ENCODE assay signal across 21 cellular contexts in the genomic region with DNA sequence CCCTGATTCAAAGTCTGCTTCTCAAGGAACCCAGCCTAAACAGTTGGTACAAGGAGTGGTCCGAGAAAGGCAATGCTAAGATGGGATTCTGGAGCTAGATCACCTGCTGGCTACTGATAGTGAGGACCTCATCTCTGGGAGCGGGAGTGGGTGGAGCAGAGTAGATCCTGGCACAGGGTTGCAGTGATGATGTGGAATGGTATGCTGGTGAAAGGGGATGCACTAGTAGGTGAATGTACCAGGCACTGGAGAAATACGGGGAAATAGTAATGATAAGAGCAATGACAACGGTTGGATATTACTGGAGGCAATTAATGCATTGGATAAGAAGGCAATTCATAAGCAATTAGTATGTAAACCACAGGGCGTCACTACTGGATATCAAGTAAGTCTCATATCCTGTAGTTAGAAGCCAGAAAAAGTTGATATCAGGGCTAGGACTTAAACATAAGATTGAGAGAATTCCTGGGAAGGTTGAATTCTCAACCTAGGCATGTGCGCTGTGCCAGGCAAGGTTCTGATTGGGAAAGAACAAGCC.
DNase-seq lines count a peak whose midpoint lies in the region; ATAC-seq, FAIRE-seq and TF ChIP-seq lines count a peak whose summit lies in the region.
"Had no signal": no experiment of that assay in that cellular context is flagged by ENCODE, and none has a peak within 500 bp of the region (broad histone marks: within the 10 kb centered on the region; RNA-seq: fewer than 3 reads in every experiment).

No MANE protein-coding gene starts in this region.

- intact Hi-C loops in left cardiac atrium (cut with DNase I) (loop anchor here in 1 of 2 donors (10.0 kb wide), 1 partner anchor 125 kb away; no protein-coding TSS in a partner anchor), Right ventricle myocardium superior (cut with DNase I) (loop anchor here (10.0 kb wide), 1 partner anchor 795 kb away; no protein-coding TSS in a partner anchor), pancreas (cut with DNase I) (no loop called here)

- H4K8ac ChIP-seq in trophoblast cell (ENCODE audit: low read depth, low read length) = no peak overlapping the region

- no peak overlapping the region for H3K14ac ChIP-seq in trophoblast cell (ENCODE audit: low read length)

- H3K4me3 ChIP-seq in choroid plexus epithelial cell (ENCODE audit: low read depth, low read length) (no peak overlapping the region), trophoblast cell (ENCODE audit: low read depth, low read length) (no peak overlapping the region), pancreas (no peak overlapping the region)
- H3K4me3 ChIP-seq: A549; BLaER1 treated with 17β-estradiol and CSF1 and Interleukin-3, amounts not matched to agents 10 nM and 100 nM had no signal

- no peak overlapping the region for H3K27ac ChIP-seq in trophoblast cell (ENCODE audit: low read depth, low read length)
- H3K27ac ChIP-seq in pancreas = no peak overlapping the region
- H3K27ac ChIP-seq: 22Rv1; A549; BLaER1 treated with 17β-estradiol and CSF1 and Interleukin-3, amounts not matched to agents 10 nM and 100 nM; C4-2B had no signal

- no peaks in the 10 kb centered on the region for H3K27me3 ChIP-seq in trophoblast cell (ENCODE audit: insufficient read depth, low read length)
- no peaks in the 10 kb centered on the region for H3K27me3 ChIP-seq in pancreas
- H3K27me3 ChIP-seq: BLaER1 treated with 17β-estradiol and CSF1 and Interleukin-3, amounts not matched to agents 10 nM and 100 nM had no signal

- no peak overlapping the region for H3K18ac ChIP-seq in trophoblast cell (ENCODE audit: low read length)

- no peak for DNase-seq in left cardiac atrium
- no peak for DNase-seq in Right ventricle myocardium superior
- peak; percentile 4 for DNase-seq in choroid plexus epithelial cell (ENCODE audit: low read depth)
- DNase-seq in trophoblast cell = no peak
- no peak for DNase-seq in pancreas
- no peak for DNase-seq in NCI-H1417 treated with DMSO at 0.1 percent for 48 hours (lab: John Stamatoyannopoulos, UW)
- DNase-seq: AML-193; Caco-2; Calu3; CD4-positive, alpha-beta T cell; CD8-positive, alpha-beta T cell; DMS79 treated with DMSO at 0.1 percent for 48 hours; GF-D8 had no signal

- no peak overlapping the region for H3K4ac ChIP-seq in trophoblast cell (ENCODE audit: low read depth, low read length)

- no peak overlapping the region for H3K4me2 ChIP-seq in trophoblast cell (ENCODE audit: low read length)
- H3K4me2 ChIP-seq: A549; BLaER1 treated with 17β-estradiol and CSF1 and Interleukin-3, amounts not matched to agents 10 nM and 100 nM had no signal

- no peak overlapping the region for H2BK5ac ChIP-seq in trophoblast cell (ENCODE audit: low read depth, low read length, poor library complexity)

- H3K36me3 ChIP-seq in trophoblast cell (ENCODE audit: control insufficient read depth in 1 of 2, insufficient read depth in 2 of 2, low read length in 2 of 2) (no peaks in the 10 kb centered on the region), pancreas (no peaks in the 10 kb centered on the region)
- H3K36me3 ChIP-seq: BLaER1 treated with 17β-estradiol and CSF1 and Interleukin-3, amounts not matched to agents 10 nM and 100 nM had no signal

- peaks cover 3% of the 10 kb centered on the region in 2 experiments for H3K4me1 ChIP-seq in trophoblast cell (ENCODE audit: control insufficient read depth in 1 of 2, insufficient read depth in 2 of 2, low read length in 2 of 2)
- no peaks in the 10 kb centered on the region for H3K4me1 ChIP-seq in pancreas
- H3K4me1 ChIP-seq: A549, Caco-2 had no signal

- no CpG with 5 or more reads among the region's 6 CpGs for WGBS in trophoblast cell (ENCODE audit: extremely low coverage, insufficient coverage, insufficient read length)
- 82 to 87% methylated on average over 6 of the region's 6 CpGs for WGBS in pancreas, 2 donors

- no peak overlapping the region for H2BK12ac ChIP-seq in trophoblast cell (ENCODE audit: low read length)

- H4K91ac ChIP-seq in trophoblast cell (ENCODE audit: low read depth, low read length) = no peak overlapping the region

- peak overlapping the region; percentile 57 for H3K9ac ChIP-seq in trophoblast cell (ENCODE audit: low read length)
- H3K9ac ChIP-seq: BLaER1 treated with 17β-estradiol and CSF1 and Interleukin-3, amounts not matched to agents 10 nM and 100 nM had no signal

- H2AFZ ChIP-seq in trophoblast cell (ENCODE audit: insufficient read depth, low read length, poor library complexity) = no peak overlapping the region

- no peak overlapping the region for H3K23ac ChIP-seq in trophoblast cell (ENCODE audit: low read length)

- H3K79me2 ChIP-seq in trophoblast cell (ENCODE audit: control insufficient read depth, insufficient read depth, low read length, poor library complexity) = no peaks in the 10 kb centered on the region

- no peaks in the 10 kb centered on the region for H3K79me1 ChIP-seq in trophoblast cell (ENCODE audit: low read length)

- ATAC-seq in left cardiac atrium (peak; percentile 73 to 96), Right ventricle myocardium superior (ENCODE audit: poor library complexity) (no peak), pancreas (no peak)
- ATAC-seq: A549; CD8-positive, alpha-beta T cell had no signal

- H2BK120ac ChIP-seq in trophoblast cell (ENCODE audit: insufficient read depth, low read length, poor library complexity) = no peak overlapping the region

- TF ChIP-seq CTCF in choroid plexus epithelial cell (conservative IDR thresholded peaks at IDR 0.05; ENCODE audit: low read depth, low read length) = no peak
- no peak for TF ChIP-seq CTCF in pancreas (IDR thresholded peaks at IDR 0.05)

- no peak for FAIRE-seq in pancreas (lab: Jason Lieb, UNC)
- FAIRE-seq: A549, D721Med, G401.6, GM12891, GM19239 had no signal

- H3K9me3 ChIP-seq in trophoblast cell (ENCODE audit: insufficient read depth, low read depth, low read length) = no peaks in the 10 kb centered on the region
- no peaks in the 10 kb centered on the region for H3K9me3 ChIP-seq in pancreas
- H3K9me3 ChIP-seq: A549; BLaER1 treated with 17β-estradiol and CSF1 and Interleukin-3, amounts not matched to agents 10 nM and 100 nM; Caco-2 had no signal

- H4K12ac ChIP-seq in trophoblast cell (ENCODE audit: low read depth, low read length) = no peak overlapping the region

- H2AK5ac ChIP-seq in trophoblast cell (ENCODE audit: low read length) = no peak overlapping the region

Comparison
In these comparisons a context has a peak if more than half of its experiments do, and no peak if none do; other contexts are left out.
1. ATAC-seq: peak in left cardiac atrium (2 of 2); none in Right ventricle myocardium superior (single experiment) and pancreas (0 of 4).